9 cellular contexts compared by ENCODE assay signal in the genomic region with DNA sequence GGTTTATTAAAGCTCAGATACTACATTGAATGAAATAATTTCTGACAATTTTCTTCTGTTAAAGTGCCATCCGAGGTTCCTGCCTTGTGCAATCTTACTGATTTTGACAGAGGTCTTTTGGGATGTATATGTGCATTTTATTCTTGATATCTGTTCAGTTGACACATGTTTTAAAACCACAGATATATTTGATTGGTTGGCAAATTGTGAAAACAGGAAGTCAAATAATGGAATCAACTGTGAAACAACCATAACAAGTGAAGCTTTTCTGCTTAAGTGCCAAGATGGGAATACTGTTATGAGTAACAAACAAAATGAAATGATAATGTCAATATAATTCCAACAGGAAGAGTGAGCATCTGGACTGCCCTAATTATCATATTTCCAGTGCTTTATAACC.
DNase-seq lines count a peak whose midpoint lies in the region; ATAC-seq and TF ChIP-seq lines count a peak whose summit lies in the region.
"Had no signal": no experiment of that assay in that cellular context is flagged by ENCODE, and none has a peak within 500 bp of the region (broad histone marks: within the 10 kb centered on the region; RNA-seq: fewer than 3 reads in every experiment).

No MANE protein-coding gene starts in this region.

- H3K27ac Mint-ChIP-seq in CD4-positive, alpha-beta memory T cell: peak overlapping the region in 5 of 7 donors; percentile 14 to 70 (median 54)
- H3K27ac Mint-ChIP-seq in activated CD8-positive, alpha-beta T cell treated with anti-CD3 and anti-CD28 coated beads, Interleukin-2, amount 10 ng/mL, durations not matched to agents 7 days and 5 days: peak overlapping the region; percentile 86
- H3K27ac Mint-ChIP-seq in naive B cell (peak overlapping the region in 2 of 6 donors; percentile 36 to 91), mesothelial cell of epicardium (no peak overlapping the region)

- no peak for TF ChIP-seq POLR2A in erythroblast (IDR thresholded peaks at IDR 0.05; ENCODE audit: low read length)

- intact Hi-C loops in CD4-positive, alpha-beta memory T cell (cut with micrococcal nuclease): no loop called here

- DNase-seq in CD4-positive, alpha-beta memory T cell: no peak
- DNase-seq in MV-4-11 (lab: John Stamatoyannopoulos, UW) (peak; percentile 87), naive B cell (no peak), LoVo (ENCODE audit: low spot score) (no peak), erythroblast (lab: John Stamatoyannopoulos, UW) (no peak), mesothelial cell of epicardium (ENCODE audit: low spot score in 2 of 2, unreplicated experiment in 2 of 2) (no peak)
- no peak for DNase-seq in activated CD8-positive, alpha-beta T cell treated with anti-CD3 and anti-CD28 coated beads, Interleukin-2, amount 10 ng/mL, durations not matched to agents 7 days and 5 days
- DNase-seq: NCI-H345 had no signal

- ATAC-seq in activated CD8-positive, alpha-beta T cell treated with anti-CD3 and anti-CD28 coated beads, Interleukin-2, amount 10 ng/mL, durations not matched to agents 7 days and 5 days: no peak
- ATAC-seq in naive B cell (ENCODE audit: low read depth in 2 of 2) (no peak), GM21367 (IDR thresholded peaks at IDR 0.05; ENCODE audit: unreplicated experiment) (no peak)

- POLR2A ChIA-PET in CD4-positive, alpha-beta memory T cell (lab: Charles Lee; ENCODE audit: partially characterized antibody): interaction anchor here (1.4 kb wide), 1 partner anchor 412 kb away, joined by 4 read pairs; the partner anchor contains the start of gene PPA2
- POLR2A ChIA-PET in activated CD8-positive, alpha-beta T cell treated with anti-CD3 and anti-CD28 coated beads, Interleukin-2, amount 10 ng/mL, durations not matched to agents 7 days and 5 days (lab: Charles Lee): interaction anchor here (0.8 to 1.2 kb wide), 2 partner anchors 86 to 412 kb away, joined by 3 to 5 read pairs; partner anchors contain the start of gene PPA2

- H3K36me3 Mint-ChIP-seq in CD4-positive, alpha-beta memory T cell: no peaks in the 10 kb centered on the region
- H3K36me3 Mint-ChIP-seq in activated CD8-positive, alpha-beta T cell treated with anti-CD3 and anti-CD28 coated beads, Interleukin-2, amount 10 ng/mL, durations not matched to agents 7 days and 5 days (ENCODE audit: low read depth): no peaks in the 10 kb centered on the region
- H3K36me3 Mint-ChIP-seq in naive B cell (no peaks in the 10 kb centered on the region), mesothelial cell of epicardium (no peaks in the 10 kb centered on the region)

- H3K27ac ChIP-seq in CD4-positive, alpha-beta memory T cell (ENCODE audit: low read depth, low read length): no peak overlapping the region

- no peaks in the 10 kb centered on the region for H3K36me3 ChIP-seq in CD4-positive, alpha-beta memory T cell (ENCODE audit: insufficient read depth, low read length)

- TF ChIP-seq CTCF in mesothelial cell of epicardium (IDR thresholded peaks at IDR 0.05; ENCODE audit: unreplicated experiment): no peak

- H3K9me3 Mint-ChIP-seq in CD4-positive, alpha-beta memory T cell: no peaks in the 10 kb centered on the region
- peaks cover 7% of the 10 kb centered on the region for H3K9me3 Mint-ChIP-seq in activated CD8-positive, alpha-beta T cell treated with anti-CD3 and anti-CD28 coated beads, Interleukin-2, amount 10 ng/mL, durations not matched to agents 7 days and 5 days (ENCODE audit: insufficient read depth)
- H3K9me3 Mint-ChIP-seq in naive B cell (no peaks in the 10 kb centered on the region), mesothelial cell of epicardium (no peaks in the 10 kb centered on the region)

- H3K27me3 Mint-ChIP-seq in CD4-positive, alpha-beta memory T cell: no peaks in the 10 kb centered on the region
- no peaks in the 10 kb centered on the region for H3K27me3 Mint-ChIP-seq in activated CD8-positive, alpha-beta T cell treated with anti-CD3 and anti-CD28 coated beads, Interleukin-2, amount 10 ng/mL, durations not matched to agents 7 days and 5 days (ENCODE audit: low read depth)
- no peaks in the 10 kb centered on the region for H3K27me3 Mint-ChIP-seq in naive B cell
- no peaks in the 10 kb centered on the region for H3K27me3 Mint-ChIP-seq in mesothelial cell of epicardium (ENCODE audit: low read depth)

- CTCF ChIA-PET in CD4-positive, alpha-beta memory T cell (lab: Charles Lee; ENCODE audit: partially characterized antibody): interaction anchor here (1.4 kb wide), 1 partner anchor 412 kb away, joined by 5 read pairs; the partner anchor contains the start of gene PPA2
- CTCF ChIA-PET in activated CD8-positive, alpha-beta T cell treated with anti-CD3 and anti-CD28 coated beads, Interleukin-2, amount 10 ng/mL, durations not matched to agents 7 days and 5 days (lab: Charles Lee): no interaction called here

- H3K27me3 ChIP-seq in CD4-positive, alpha-beta memory T cell (ENCODE audit: insufficient read depth, low read length): no peaks in the 10 kb centered on the region

- no peak overlapping the region for H3K4me3 ChIP-seq in CD4-positive, alpha-beta memory T cell (ENCODE audit: low read length in 2 of 2)

- peaks cover 19 to 23% (median 21%) of the 10 kb centered on the region in 4 donors for H3K4me1 Mint-ChIP-seq in CD4-positive, alpha-beta memory T cell
- H3K4me1 Mint-ChIP-seq in activated CD8-positive, alpha-beta T cell treated with anti-CD3 and anti-CD28 coated beads, Interleukin-2, amount 10 ng/mL, durations not matched to agents 7 days and 5 days (ENCODE audit: low read depth): peaks cover 31% of the 10 kb centered on the region
- H3K4me1 Mint-ChIP-seq in naive B cell: peaks cover 15 to 25% (median 17%) of the 10 kb centered on the region in 3 donors
- peaks cover 11% of the 10 kb centered on the region for H3K4me1 Mint-ChIP-seq in mesothelial cell of epicardium

- peak overlapping the region in 7 of 8 donors; percentile 31 to 80 (median 55) for H3K4me3 Mint-ChIP-seq in CD4-positive, alpha-beta memory T cell
- H3K4me3 Mint-ChIP-seq in activated CD8-positive, alpha-beta T cell treated with anti-CD3 and anti-CD28 coated beads, Interleukin-2, amount 10 ng/mL, durations not matched to agents 7 days and 5 days: peak overlapping the region; percentile 52
- peak overlapping the region in 5 of 8 donors; percentile 31 to 77 (median 46) for H3K4me3 Mint-ChIP-seq in naive B cell
- H3K4me3 Mint-ChIP-seq in mesothelial cell of epicardium: no peak overlapping the region

- H3K4me1 ChIP-seq in CD4-positive, alpha-beta memory T cell (ENCODE audit: insufficient read depth, low read length): peaks cover 18% of the 10 kb centered on the region

- no peaks in the 10 kb centered on the region for H3K9me3 ChIP-seq in CD4-positive, alpha-beta memory T cell (ENCODE audit: control insufficient read depth in 1 of 2, low read length in 2 of 2)
